ENCODE assay signal across 27 cellular contexts in the genomic region with DNA sequence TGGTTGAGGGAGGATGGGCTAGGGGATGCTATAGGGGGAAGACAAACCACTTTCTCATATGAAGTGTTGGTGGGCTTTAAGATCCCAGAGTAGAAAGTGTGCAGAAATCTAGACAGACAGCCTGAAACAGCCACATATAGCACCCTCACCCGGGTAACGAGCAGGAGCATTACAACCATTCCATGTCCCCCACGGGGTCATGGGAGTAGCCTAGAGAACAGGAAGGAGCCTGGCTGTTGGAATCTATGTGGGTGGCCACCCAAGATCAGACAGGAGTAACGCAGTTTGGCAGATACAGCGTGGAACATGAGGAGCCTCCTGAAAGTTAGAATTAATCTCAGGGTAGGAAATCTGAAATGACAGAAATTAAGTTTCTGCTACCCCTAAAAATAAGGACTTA.
DNase-seq lines count a peak whose midpoint lies in the region; ATAC-seq and TF ChIP-seq lines count a peak whose summit lies in the region.
"Had no signal": no experiment of that assay in that cellular context is flagged by ENCODE, and none has a peak within 500 bp of the region (broad histone marks: within the 10 kb centered on the region; RNA-seq: fewer than 3 reads in every experiment).

No MANE protein-coding gene starts in this region.

- H3K27me3 Mint-ChIP-seq in GM23338 (ENCODE audit: insufficient read depth, low read depth, poor library complexity) (peaks cover 3% of the 10 kb centered on the region), nephron progenitor cell (ENCODE audit: low read depth, poor library complexity) (no peaks in the 10 kb centered on the region)
- H3K27me3 Mint-ChIP-seq in stimulated activated memory B cell treated with anti-CD40 and anti-IgM and Interleukin-4, amounts not matched to agents 10 μg/mL and 1 μg/mL and 100 μg/mL, for 72 hours = peaks cover 18% of the 10 kb centered on the region
- H3K27me3 Mint-ChIP-seq: brain had no signal

- peaks cover 16% of the 10 kb centered on the region for H3K4me1 Mint-ChIP-seq in GM23338
- no peaks in the 10 kb centered on the region for H3K4me1 Mint-ChIP-seq in stimulated activated memory B cell treated with anti-CD40 and anti-IgM and Interleukin-4, amounts not matched to agents 10 μg/mL and 1 μg/mL and 100 μg/mL, for 72 hours
- H3K4me1 Mint-ChIP-seq in nephron progenitor cell = peaks cover 36% of the 10 kb centered on the region
- H3K4me1 Mint-ChIP-seq: B cell, T-helper 17 cell had no signal

- H3K79me2 ChIP-seq in GM23338 (replicated peaks; ENCODE audit: insufficient read depth) = no peaks in the 10 kb centered on the region

- no peak for TF ChIP-seq CTCF in GM23338 (conservative IDR thresholded peaks at IDR 0.05; ENCODE audit: low read depth in 2 of 2)
- TF ChIP-seq CTCF in choroid plexus epithelial cell (conservative IDR thresholded peaks at IDR 0.05; ENCODE audit: low read depth, low read length) = no peak
- no peak for TF ChIP-seq CTCF in lower lobe of right lung (IDR thresholded peaks at IDR 0.05)
- no peak for TF ChIP-seq CTCF in nephron progenitor cell (IDR thresholded peaks at IDR 0.05)
- no peak for TF ChIP-seq CTCF in left lung (IDR thresholded peaks at IDR 0.05)

- H3F3A ChIP-seq in GM23338 (replicated peaks; ENCODE audit: low read depth) = no peaks in the 10 kb centered on the region

- H3K4me3 Mint-ChIP-seq in GM23338 (no peak overlapping the region), nephron progenitor cell (no peak overlapping the region)
- H3K4me3 Mint-ChIP-seq in stimulated activated memory B cell treated with anti-CD40 and anti-IgM and Interleukin-4, amounts not matched to agents 10 μg/mL and 1 μg/mL and 100 μg/mL, for 72 hours = no peak overlapping the region
- H3K4me3 Mint-ChIP-seq: B cell, brain, endodermal cell, T-helper 17 cell had no signal

- no peak overlapping the region for H3K4me2 ChIP-seq in GM23338

- H3K36me3 Mint-ChIP-seq in GM23338 (ENCODE audit: low read depth) = no peaks in the 10 kb centered on the region
- H3K36me3 Mint-ChIP-seq in stimulated activated memory B cell treated with anti-CD40 and anti-IgM and Interleukin-4, amounts not matched to agents 10 μg/mL and 1 μg/mL and 100 μg/mL, for 72 hours = no peaks in the 10 kb centered on the region
- no peaks in the 10 kb centered on the region for H3K36me3 Mint-ChIP-seq in nephron progenitor cell (ENCODE audit: low read depth)
- H3K36me3 Mint-ChIP-seq: brain had no signal

- H3K27ac Mint-ChIP-seq in GM23338 (no peak overlapping the region), nephron progenitor cell (no peak overlapping the region)
- H3K27ac Mint-ChIP-seq in stimulated activated memory B cell treated with anti-CD40 and anti-IgM and Interleukin-4, amounts not matched to agents 10 μg/mL and 1 μg/mL and 100 μg/mL, for 72 hours = no peak overlapping the region
- H3K27ac Mint-ChIP-seq: B cell, endodermal cell, T-helper 17 cell had no signal

- H3K36me3 ChIP-seq in GM23338 (ENCODE audit: insufficient read depth) (no peaks in the 10 kb centered on the region), lower lobe of right lung (no peaks in the 10 kb centered on the region), left lung (no peaks in the 10 kb centered on the region)
- H3K36me3 ChIP-seq: colonic mucosa, Peyer's patch, right lobe of liver, SJCRH30 had no signal

- H4K20me1 ChIP-seq in GM23338 (replicated peaks; ENCODE audit: insufficient read depth) = no peaks in the 10 kb centered on the region

- no peak overlapping the region for H3K27ac ChIP-seq in GM23338 (ENCODE audit: low read depth)
- H3K27ac ChIP-seq in lower lobe of right lung = peak overlapping the region; percentile 13
- peak overlapping the region in 1 of 2 donors; percentile 72 for H3K27ac ChIP-seq in left lung
- H3K27ac ChIP-seq: colonic mucosa, HL-60, Peyer's patch, SJCRH30 had no signal

- H3K27me3 ChIP-seq in GM23338 (ENCODE audit: insufficient read depth) = no peaks in the 10 kb centered on the region
- H3K27me3 ChIP-seq in lower lobe of right lung (ENCODE audit: low read depth) = no peaks in the 10 kb centered on the region
- H3K27me3 ChIP-seq in left lung = no peaks in the 10 kb centered on the region
- H3K27me3 ChIP-seq: colonic mucosa, Peyer's patch, right lobe of liver, SJCRH30 had no signal

- H3K9me3 ChIP-seq in lower lobe of right lung (no peaks in the 10 kb centered on the region), left lung (no peaks in the 10 kb centered on the region)
- H3K9me3 ChIP-seq: colonic mucosa, Peyer's patch, right lobe of liver, SJCRH30 had no signal

- DNase-seq in GM23338 (ENCODE audit: low spot score) (no peak), choroid plexus epithelial cell (ENCODE audit: low read depth) (peak; percentile 76), lower lobe of right lung (no peak), nephron progenitor cell (no peak), cortex of kidney (lab: John Stamatoyannopoulos, UW) (no peak), left lung (no peak)
- DNase-seq: activated CD4-positive, alpha-beta T cell treated with anti-CD3 and anti-CD28 coated beads for 48 hours; activated naive CD4-positive, alpha-beta T cell; activated T-cell treated with anti-CD3 and anti-CD28 coated beads, Interleukin-2, amount 50 U/mL, for 48 hours; colonic mucosa; endodermal cell; GDM1; Kasumi-1; left colon; NCI-H1694; NCI-H510A treated with DMSO at 0.1 percent for 48 hours; NK-92 treated with Interleukin-12 subunit alpha and Interleukin-12 subunit beta, amount 100 ng/mL, for 24 hours; Peyer's patch; right lobe of liver; T-helper 17 cell had no signal

- H3K4me3 ChIP-seq in GM23338 (no peak overlapping the region), choroid plexus epithelial cell (ENCODE audit: low read depth, low read length) (no peak overlapping the region), lower lobe of right lung (no peak overlapping the region), left lung (no peak overlapping the region)
- H3K4me3 ChIP-seq: colonic mucosa, Peyer's patch, right lobe of liver, SJCRH30 had no signal

- peaks cover 5% of the 10 kb centered on the region; the same call in 1 of the 3 replicates for H3K9me3 Mint-ChIP-seq in GM23338
- H3K9me3 Mint-ChIP-seq in stimulated activated memory B cell treated with anti-CD40 and anti-IgM and Interleukin-4, amounts not matched to agents 10 μg/mL and 1 μg/mL and 100 μg/mL, for 72 hours = no peaks in the 10 kb centered on the region
- peaks cover 10% of the 10 kb centered on the region for H3K9me3 Mint-ChIP-seq in nephron progenitor cell
- H3K9me3 Mint-ChIP-seq: endodermal cell had no signal

- H3K4me1 ChIP-seq in GM23338 (ENCODE audit: insufficient read depth) = peaks cover 14% of the 10 kb centered on the region
- peaks cover 5% of the 10 kb centered on the region for H3K4me1 ChIP-seq in lower lobe of right lung
- H3K4me1 ChIP-seq in left lung = peaks cover 0 to 17% of the 10 kb centered on the region in 2 donors
- H3K4me1 ChIP-seq: colonic mucosa, Peyer's patch had no signal

- intact Hi-C loops in lower lobe of right lung (cut with DNase I) = no loop called here
- intact Hi-C loops in left lung (cut with DNase I) = no loop called here

- no peak for ATAC-seq in GM23338
- no peak for ATAC-seq in lower lobe of right lung
- ATAC-seq in stimulated activated memory B cell treated with anti-CD40 and anti-IgM and Interleukin-4, amounts not matched to agents 10 μg/mL and 1 μg/mL and 100 μg/mL, for 72 hours = peak; percentile 14
- no peak for ATAC-seq in left lung
- ATAC-seq in GM21619 (IDR thresholded peaks at IDR 0.05; ENCODE audit: unreplicated experiment) = no peak
- ATAC-seq: HCT116, T-helper 17 cell had no signal

- H3K9me2 ChIP-seq in GM23338 (ENCODE audit: insufficient read depth) = peaks cover 12% of the 10 kb centered on the region

- peak overlapping the region; percentile 53 for H2AFZ ChIP-seq in GM23338

TF ChIP-seq in GM23338, 12 proteins besides CTCF, POLR2A, EP300 and RAD21:
- TF ChIP-seq EZH2phosphoT487 (IDR thresholded peaks at IDR 0.05; ENCODE audit: unreplicated experiment) (no peak), NANOG (IDR thresholded peaks at IDR 0.05; ENCODE audit: borderline replicate concordance) (no peak), JUNB (IDR thresholded peaks at IDR 0.05; ENCODE audit: unreplicated experiment) (no peak), CREB1 (CRISPR knock-in tag; IDR thresholded peaks at IDR 0.05; ENCODE audit: low read depth) (no peak)
- TF ChIP-seq, protein P1, sequence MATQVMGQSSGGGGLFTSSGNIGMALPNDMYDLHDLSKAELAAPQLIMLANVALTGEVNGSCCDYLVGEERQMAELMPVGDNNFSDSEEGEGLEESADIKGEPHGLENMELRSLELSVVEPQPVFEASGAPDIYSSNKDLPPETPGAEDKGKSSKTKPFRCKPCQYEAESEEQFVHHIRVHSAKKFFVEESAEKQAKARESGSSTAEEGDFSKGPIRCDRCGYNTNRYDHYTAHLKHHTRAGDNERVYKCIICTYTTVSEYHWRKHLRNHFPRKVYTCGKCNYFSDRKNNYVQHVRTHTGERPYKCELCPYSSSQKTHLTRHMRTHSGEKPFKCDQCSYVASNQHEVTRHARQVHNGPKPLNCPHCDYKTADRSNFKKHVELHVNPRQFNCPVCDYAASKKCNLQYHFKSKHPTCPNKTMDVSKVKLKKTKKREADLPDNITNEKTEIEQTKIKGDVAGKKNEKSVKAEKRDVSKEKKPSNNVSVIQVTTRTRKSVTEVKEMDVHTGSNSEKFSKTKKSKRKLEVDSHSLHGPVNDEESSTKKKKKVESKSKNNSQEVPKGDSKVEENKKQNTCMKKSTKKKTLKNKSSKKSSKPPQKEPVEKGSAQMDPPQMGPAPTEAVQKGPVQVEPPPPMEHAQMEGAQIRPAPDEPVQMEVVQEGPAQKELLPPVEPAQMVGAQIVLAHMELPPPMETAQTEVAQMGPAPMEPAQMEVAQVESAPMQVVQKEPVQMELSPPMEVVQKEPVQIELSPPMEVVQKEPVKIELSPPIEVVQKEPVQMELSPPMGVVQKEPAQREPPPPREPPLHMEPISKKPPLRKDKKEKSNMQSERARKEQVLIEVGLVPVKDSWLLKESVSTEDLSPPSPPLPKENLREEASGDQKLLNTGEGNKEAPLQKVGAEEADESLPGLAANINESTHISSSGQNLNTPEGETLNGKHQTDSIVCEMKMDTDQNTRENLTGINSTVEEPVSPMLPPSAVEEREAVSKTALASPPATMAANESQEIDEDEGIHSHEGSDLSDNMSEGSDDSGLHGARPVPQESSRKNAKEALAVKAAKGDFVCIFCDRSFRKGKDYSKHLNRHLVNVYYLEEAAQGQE (IDR thresholded peaks at IDR 0.05; ENCODE audit: unreplicated experiment) = no peak
- TF ChIP-seq, protein P2, sequence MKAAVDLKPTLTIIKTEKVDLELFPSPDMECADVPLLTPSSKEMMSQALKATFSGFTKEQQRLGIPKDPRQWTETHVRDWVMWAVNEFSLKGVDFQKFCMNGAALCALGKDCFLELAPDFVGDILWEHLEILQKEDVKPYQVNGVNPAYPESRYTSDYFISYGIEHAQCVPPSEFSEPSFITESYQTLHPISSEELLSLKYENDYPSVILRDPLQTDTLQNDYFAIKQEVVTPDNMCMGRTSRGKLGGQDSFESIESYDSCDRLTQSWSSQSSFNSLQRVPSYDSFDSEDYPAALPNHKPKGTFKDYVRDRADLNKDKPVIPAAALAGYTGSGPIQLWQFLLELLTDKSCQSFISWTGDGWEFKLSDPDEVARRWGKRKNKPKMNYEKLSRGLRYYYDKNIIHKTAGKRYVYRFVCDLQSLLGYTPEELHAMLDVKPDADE (IDR thresholded peaks at IDR 0.05) = no peak
